ENCODE assay signal across 8 cellular contexts in genomic region chr16:50152807-50153647, GRCh38. TPM values are rescaled to one million over a fixed set of nuclear protein-coding genes. Genes with fewer than 3 reads are reported as not detected.
DNase-seq lines count a peak whose midpoint lies in the region; ATAC-seq, FAIRE-seq and TF ChIP-seq lines count a peak whose summit lies in the region.

TENT4B (plus strand) TSS chr16:50153306; CDS start chr16:50153622, 316 bp downstream.

- H3K36me3 ChIP-seq in HepG2 (replicated peaks in 1 of 2; ENCODE audit: control insufficient read depth in 1 of 2, insufficient read depth in 2 of 2, low read length in 2 of 2): no peaks in the 10 kb centered on the region; a peak in 2 of 5 replicates

- CTCF ChIA-PET in HepG2 (lab: Yijun Ruan, JAX; ENCODE audit: low intra/inter-chr PET ratio, low total read pairs): no interaction called here

- H3K4me1 ChIP-seq in HepG2 (ENCODE audit: insufficient read depth, low read length): peaks cover 45% of the 10 kb centered on the region

- peak; percentile 90 to 91 for TF ChIP-seq POLR2A in HepG2 (IDR thresholded peaks at IDR 0.05; ENCODE audit: insufficient read depth in 1 of 2, low read depth in 2 of 2, low read length in 2 of 2)

- intact Hi-C loops in HepG2 (cut with micrococcal nuclease; ENCODE audit: unreplicated experiment): loop anchor here (1.0 kb wide), 2 partner anchors 57 to 86 kb away; no protein-coding TSS in a partner anchor

- peak within 1 kb of the TSS; percentile 98 to 100 (median 98) for H3K4me3 ChIP-seq in HepG2 (replicated peaks in 1 of 3; ENCODE audit: insufficient read depth in 1 of 3, low read depth in 2 of 3, low read length in 3 of 3)

- no peaks in the 10 kb centered on the region; a peak in 1 of 5 replicates for H3K27me3 ChIP-seq in HepG2 (ENCODE audit: control insufficient read depth in 1 of 2, insufficient read depth in 2 of 2, low read length in 2 of 2)

- DNase-seq in AG09319 (ENCODE audit: extremely low read depth, low read depth): peak; percentile 48
- DNase-seq in NCI-H460 (ENCODE audit: extremely low read depth, low read depth): peak; percentile 77
- DNase-seq in activated CD4-positive, alpha-beta T cell treated with anti-CD3 and anti-CD28 coated beads, Interleukin-2, amount 50 U/mL, for 24 hours (ENCODE audit: low read depth in 1 of 2, low spot score in 1 of 2): peak; percentile 77 to 80
- DNase-seq in dedifferentiated amniotic fluid mesenchymal stem cell (ENCODE audit: extremely low spot score): peak; percentile 58
- peak; percentile 62 for DNase-seq in HepG2 (ENCODE audit: low spot score)
- peak; percentile 79 to 81 for DNase-seq in stimulated activated CD4-positive, alpha-beta T cell treated with anti-CD3 and anti-CD28 coated beads, Interleukin-2, amount 100 ng/mL, for 48 hours

- peaks cover 45% of the 10 kb centered on the region for H3K79me2 ChIP-seq in HepG2 (ENCODE audit: insufficient read depth, low read length)

- in situ Hi-C loops in HepG2 (cut with HindIII; ENCODE audit: extremely low pct_ligation_motif_present, low pct_unique_long_range_greater_than_20kb): loop anchor here (10.0 kb wide), 1 partner anchor 52 kb away; no protein-coding TSS in a partner anchor

- TF ChIP-seq RAD21 in HepG2 (CRISPR knock-in tag; IDR thresholded peaks at IDR 0.05): peak; percentile 57

- TF ChIP-seq EP300 in HepG2 (IDR thresholded peaks at IDR 0.05; ENCODE audit: low read depth in 2 of 2, low read length in 2 of 2) (no peak), HepG2 (CRISPR knock-in tag; IDR thresholded peaks at IDR 0.05; ENCODE audit: borderline replicate concordance) (peak; percentile 27; the same call in 1 of the 2 replicates)

- POLR2A ChIA-PET in HepG2 (lab: Yijun Ruan, JAX): interaction anchor here (2.0 kb wide), 1 partner anchor 32 kb away, joined by 9 read pairs; no protein-coding TSS in a partner anchor

- no peaks in the 10 kb centered on the region for H3K9me3 ChIP-seq in HepG2 (ENCODE audit: low read length)

- 2% methylated on average over 24 of the region's 121 CpGs for WGBS in HepG2 (ENCODE audit: low lambda C conversion rate)

- peak; percentile 84 for ATAC-seq in GM18907 (IDR thresholded peaks at IDR 0.05; ENCODE audit: unreplicated experiment)
- ATAC-seq in HG03135 (IDR thresholded peaks at IDR 0.05; ENCODE audit: unreplicated experiment): peak; percentile 74
- ATAC-seq in HepG2: peak; percentile 68

- TF ChIP-seq CTCF in AG09319 (IDR thresholded peaks at IDR 0.05; ENCODE audit: low read depth, low read length) (no peak), HepG2 (CRISPR knock-in tag; IDR thresholded peaks at IDR 0.05) (0 out of 2 replicates have a peak, but pooled peaks have one; percentile 34)

- H4K20me1 ChIP-seq in HepG2 (ENCODE audit: insufficient read depth, low read length): peaks cover 15% of the 10 kb centered on the region

- H3K9ac ChIP-seq in HepG2 (ENCODE audit: insufficient read depth, low read depth, low read length): peak within 1 kb of the TSS; percentile 99

- peak within 1 kb of the TSS; percentile 96 for H3K27ac ChIP-seq in HepG2 (ENCODE audit: extremely low read length, insufficient read depth, low read length)

- peak within 1 kb of the TSS; percentile 87 for H2AFZ ChIP-seq in HepG2 (ENCODE audit: low read length)

- peak within 1 kb of the TSS; percentile 97 for H3K4me2 ChIP-seq in HepG2 (ENCODE audit: low read depth, low read length)

- FAIRE-seq in HepG2 (lab: Jason Lieb, UNC): no peak

- no TSS peak for BruUV-seq in HepG2 (replicated peaks; lab: Mats Ljungman, UMichigan)

TF ChIP-seq in HepG2, 621 proteins besides CTCF, POLR2A, EP300 and RAD21 (continues in another document):
- TF ChIP-seq DNMT3B (CRISPR knock-in tag; conservative IDR thresholded peaks at IDR 0.05): 0 out of 2 replicates have a peak, but pooled peaks have one; percentile 85
- TF ChIP-seq SPEN (CRISPR knock-in tag; IDR thresholded peaks at IDR 0.05; ENCODE audit: low read depth): peak; percentile 93
- peak; percentile 98 for TF ChIP-seq PHF8 (CRISPR knock-in tag; IDR thresholded peaks at IDR 0.05)
- TF ChIP-seq HIC2 (CRISPR knock-in tag; IDR thresholded peaks at IDR 0.05; ENCODE audit: low read depth): no peak
- peak; percentile 97 for TF ChIP-seq CHCHD3 (CRISPR knock-in tag; IDR thresholded peaks at IDR 0.05)
- TF ChIP-seq ZKSCAN8 (CRISPR knock-in tag; IDR thresholded peaks at IDR 0.05; ENCODE audit: borderline replicate concordance): peak; percentile 44; the same call in 1 of the 2 replicates
- TF ChIP-seq GMEB2 (CRISPR knock-in tag; IDR thresholded peaks at IDR 0.05; ENCODE audit: low read depth): peak; percentile 67
- peak; percentile 90; the same call in 1 of the 2 replicates for TF ChIP-seq KDM3A (CRISPR knock-in tag; IDR thresholded peaks at IDR 0.05; ENCODE audit: low read depth)
- TF ChIP-seq ZNF749 (CRISPR knock-in tag; IDR thresholded peaks at IDR 0.05; ENCODE audit: borderline replicate concordance): 0 out of 2 replicates have a peak, but pooled peaks have one; percentile 63
- TF ChIP-seq USF2 (IDR thresholded peaks at IDR 0.05; ENCODE audit: low read depth, low read length): no peak
- TF ChIP-seq USF2 (CRISPR knock-in tag; IDR thresholded peaks at IDR 0.05; ENCODE audit: borderline replicate concordance): no peak
- TF ChIP-seq RCOR2 (CRISPR knock-in tag; IDR thresholded peaks at IDR 0.05): no peak
- peak; percentile 25; the same call in 1 of the 2 replicates for TF ChIP-seq FOSL2 (CRISPR knock-in tag; IDR thresholded peaks at IDR 0.05)

RNA-seq across cellular contexts. Expression of gene TENT4B, which starts in this region (rescaled TPM):
- total RNA-seq in NCI-H460 (2014; rRNA removed; shearing (Covaris generic)): 12.1 and 12.4 TPM in 2 replicates
- polyA plus RNA-seq in NCI-H460 (2014; cell fraction: nucleus; rRNA removed): 8.5 and 9.3 TPM in 2 replicates
- total RNA-seq in HepG2 (2016; rRNA removed; fragmentation: Illumina TruSeq; extraction: Trizol): 32.8 and 36.0 TPM in 2 replicates
- total RNA-seq in HepG2 (2016; cell fraction: cytosol; rRNA removed; fragmentation: Illumina TruSeq; extraction: Trizol; ENCODE audit: low read depth): 2.9 and 4.3 TPM in 2 replicates
- total RNA-seq in HepG2 (2016; cell fraction: insoluble cytoplasmic fraction; rRNA removed; fragmentation: Illumina TruSeq; extraction: Trizol): 32.0 and 35.5 TPM in 2 replicates
- total RNA-seq in HepG2 (2016; cell fraction: membrane; rRNA removed; fragmentation: Illumina TruSeq; extraction: Trizol): 13.6 and 15.7 TPM in 2 replicates
- 27.7 and 32.7 TPM in 2 replicates for total RNA-seq in HepG2 (2016; cell fraction: nucleus; rRNA removed; fragmentation: Illumina TruSeq; extraction: Trizol)
- 12.0 and 15.0 TPM in 2 replicates for polyA plus RNA-seq in HepG2 (2011; rRNA removed)
- 6.2 and 9.6 TPM in 2 replicates for polyA plus RNA-seq in HepG2 (2011; cell fraction: cytosol; rRNA removed)
- polyA plus RNA-seq in HepG2 (2011; cell fraction: nucleus; rRNA removed): 7.0 and 7.5 TPM in 2 replicates
- 12.9 and 15.1 TPM in 2 replicates for polyA plus RNA-seq in HepG2 (2012)
- 0.93 and 0.94 TPM in 2 replicates for polyA plus RNA-seq in HepG2 (2016; cell fraction: cytosol; fragmentation: Illumina TruSeq; extraction: Trizol; ENCODE audit: low read depth)
- polyA plus RNA-seq in HepG2 (2016; cell fraction: insoluble cytoplasmic fraction; fragmentation: Illumina TruSeq; extraction: Trizol; ENCODE audit: low read depth): 29.7 and 32.3 TPM in 2 replicates
- 5.3 and 6.4 TPM in 2 replicates for polyA plus RNA-seq in HepG2 (2016; cell fraction: membrane; fragmentation: Illumina TruSeq; extraction: Trizol; ENCODE audit: low read depth)
- 32.1 and 32.7 TPM in 2 replicates for polyA plus RNA-seq in HepG2 (2016; cell fraction: nucleus; fragmentation: Illumina TruSeq; extraction: Trizol; ENCODE audit: insufficient read depth, low read depth)
- polyA minus RNA-seq in HepG2 (2011; rRNA and poly(A)+ RNA removed; ENCODE audit: low replicate concordance): 11.8 and 15.0 TPM in 2 replicates
- 21.1 and 22.3 TPM in 2 replicates for polyA minus RNA-seq in HepG2 (2011; cell fraction: cytosol; rRNA and poly(A)+ RNA removed)
- polyA minus RNA-seq in HepG2 (2011; cell fraction: nucleus; rRNA and poly(A)+ RNA removed): 33.9 and 35.8 TPM in 2 replicates

Comparison
In these comparisons a context has a peak if more than half of its experiments do, and no peak if none do; other contexts are left out.
1. Peak in every context shown above with its lines: DNase-seq, ATAC-seq, H3K4me3 ChIP-seq and H3K27ac ChIP-seq.